ENCODE assay signal across 6 cellular contexts in genomic region chr20:21269772-21270171, GRCh38.
"Had no signal": no experiment of that assay in that cellular context is flagged by ENCODE, and none has a peak within 500 bp of the region (broad histone marks: within the 10 kb centered on the region; RNA-seq: fewer than 3 reads in every experiment).

No MANE protein-coding gene starts in this region.

- H3K4me3 Mint-ChIP-seq: GM23338, H9, IgD-negative memory B cell had no signal

- H3K27ac Mint-ChIP-seq: GM23338, H9, IgD-negative memory B cell had no signal

- H3K4me3 ChIP-seq: GM23338 had no signal

- DNase-seq: H9, HCEC 1CT, KBM-7 had no signal

- ATAC-seq: GM23338, HepG2 had no signal

- H3K4me1 Mint-ChIP-seq: H9, IgD-negative memory B cell had no signal
